In genomic region chr12:58819345-58819744, GRCh38 we compare ENCODE assay signal across 13 cellular contexts.
DNase-seq lines count a peak whose midpoint lies in the region; ATAC-seq, FAIRE-seq and TF ChIP-seq lines count a peak whose summit lies in the region.
"Had no signal": no experiment of that assay in that cellular context is flagged by ENCODE, and none has a peak within 500 bp of the region (broad histone marks: within the 10 kb centered on the region; RNA-seq: fewer than 3 reads in every experiment).

No MANE protein-coding gene starts in this region.

- H4K8ac ChIP-seq in H1 (ENCODE audit: extremely low read depth, insufficient read depth, low read length): no peak overlapping the region

- H3K4me3 Mint-ChIP-seq in neural progenitor cell: no peak overlapping the region

- POLR2A ChIA-PET in H1 (lab: Charles Lee; ENCODE audit: partially characterized antibody): no interaction called here

- H3K56ac ChIP-seq in H1 (replicated peaks; ENCODE audit: insufficient read length, low read depth, low read length): no peak overlapping the region

- TF ChIP-seq EP300 in H1 (IDR thresholded peaks at IDR 0.05; ENCODE audit: borderline replicate concordance in 1 of 2, low read depth in 2 of 2, low read length in 2 of 2): no peak

- H3K4me1 ChIP-seq in H1 (replicated peaks in 1 of 4; ENCODE audit: control insufficient read depth in 3 of 4, insufficient read depth in 4 of 4, low read length in 3 of 4): peaks cover 0 to under 1% (median 0%) of the 10 kb centered on the region in 4 experiments; a peak in 1 of 7 replicates
- no peaks in the 10 kb centered on the region for H3K4me1 ChIP-seq in neural progenitor cell
- no peaks in the 10 kb centered on the region for H3K4me1 ChIP-seq in breast epithelium
- H3K4me1 ChIP-seq: A549, Caco-2, SJCRH30 had no signal

- no peaks in the 10 kb centered on the region for H3K23me2 ChIP-seq in H1 (ENCODE audit: low read depth, low read length)

- CTCF ChIA-PET in H1 (lab: Charles Lee; ENCODE audit: partially characterized antibody): interaction anchor here (0.6 to 3.3 kb wide), 20 partner anchors 9 to 473 kb away, joined by 3 to 14 read pairs (median 3); no protein-coding TSS in a partner anchor

- DNase-seq in H7 (peak; percentile 16), H1 (ENCODE audit: low read depth in 1 of 2, low spot score in 2 of 2) (peak; percentile 39 to 66), iPS-NIHi7 (ENCODE audit: extremely low spot score) (peak; percentile 64), neural progenitor cell (ENCODE audit: low spot score) (no peak), ureter (ENCODE audit: low spot score) (no peak), breast epithelium (ENCODE audit: low spot score in 2 of 2) (no peak)
- DNase-seq in activated T-cell treated with anti-CD3 and anti-CD28 coated beads, Interleukin-2, amount 50 U/mL, for 1 hour: no peak
- DNase-seq: NCI-H510A treated with DMSO at 0.1 percent for 48 hours, SJCRH30 had no signal

- H3K14ac ChIP-seq in H1 (ENCODE audit: insufficient read length): no peak overlapping the region

- intact Hi-C loops in breast epithelium (cut with DNase I; ENCODE audit: low total_unique reads): no loop called here

- no peak overlapping the region for H3K4me2 ChIP-seq in H1 (ENCODE audit: insufficient read depth in 1 of 2, low read depth in 2 of 2, low read length in 2 of 2)
- H3K4me2 ChIP-seq in neural progenitor cell: no peak overlapping the region
- H3K4me2 ChIP-seq: A549 had no signal

- no peak overlapping the region for H4K91ac ChIP-seq in H1 (replicated peaks; ENCODE audit: insufficient read length, low read length)

- H3K9me3 ChIP-seq in H1 (ENCODE audit: insufficient read depth in 2 of 2, low read depth in 1 of 2, low read length in 1 of 2) (no peaks in the 10 kb centered on the region), neural progenitor cell (ENCODE audit: low read depth) (no peaks in the 10 kb centered on the region), breast epithelium (no peaks in the 10 kb centered on the region)
- H3K9me3 ChIP-seq: A549, Caco-2, SJCRH30 had no signal

- no peak overlapping the region for H2BK120ac ChIP-seq in H1 (replicated peaks; ENCODE audit: low read depth, low read length)

- H3K36me3 ChIP-seq in H7 (replicated peaks; ENCODE audit: control insufficient read depth, insufficient read depth, low read length) (no peaks in the 10 kb centered on the region), H1 (ENCODE audit: control insufficient read depth in 2 of 4, insufficient read depth in 4 of 4, low read length in 3 of 4) (no peaks in the 10 kb centered on the region), neural progenitor cell (no peaks in the 10 kb centered on the region), breast epithelium (no peaks in the 10 kb centered on the region)
- H3K36me3 ChIP-seq: SJCRH30 had no signal

- H2BK20ac ChIP-seq in H1 (ENCODE audit: low read length): no peak overlapping the region; the same call in 1 of the 2 replicates

- no peak overlapping the region for H3K18ac ChIP-seq in H1 (ENCODE audit: extremely low read depth, low read length)

- H4K20me1 ChIP-seq in H1 (replicated peaks in 1 of 2; ENCODE audit: control insufficient read depth in 1 of 2, insufficient read depth in 2 of 2, low read length in 2 of 2): no peaks in the 10 kb centered on the region
- no peaks in the 10 kb centered on the region for H4K20me1 ChIP-seq in neural progenitor cell (ENCODE audit: low read depth)

- TF ChIP-seq POLR2A in H1 (IDR thresholded peaks at IDR 0.05; ENCODE audit: control extremely low read depth in 1 of 2, low read depth in 2 of 2, low read length in 2 of 2) (no peak), breast epithelium (IDR thresholded peaks at IDR 0.05) (no peak)

- no peak overlapping the region for H3K4ac ChIP-seq in H1 (replicated peaks; ENCODE audit: insufficient read length, low read depth, low read length)

- H3K27me3 Mint-ChIP-seq in neural progenitor cell (ENCODE audit: insufficient read depth, low read depth): no peaks in the 10 kb centered on the region

- no peak overlapping the region for H3K27ac Mint-ChIP-seq in neural progenitor cell

- H3K4me1 Mint-ChIP-seq in neural progenitor cell: peaks cover 14% of the 10 kb centered on the region

- no peak overlapping the region for H2BK12ac ChIP-seq in H1 (ENCODE audit: low read depth, low read length)

- no peaks in the 10 kb centered on the region for H3K79me1 ChIP-seq in H1 (ENCODE audit: low read depth, low read length)

- 80% methylated on average over 9 of the region's 9 CpGs; no CpG with 5 or more reads in 1 of the 2 experiments for WGBS in H1 (ENCODE audit: extremely low coverage in 1 of 2, insufficient coverage in 1 of 2, insufficient read length in 1 of 2, insufficient replicate concordance in 2 of 2, low coverage in 1 of 2, low lambda C conversion rate in 2 of 2, missing lambda C conversion rate in 1 of 2), 2 experiments

- H3K9ac ChIP-seq in H1 (replicated peaks in 1 of 4; ENCODE audit: extremely low read depth in 1 of 4, low read depth in 3 of 4, low read length in 3 of 4): no peak overlapping the region
- no peak overlapping the region for H3K9ac ChIP-seq in neural progenitor cell

- H4K5ac ChIP-seq in H1 (ENCODE audit: insufficient read length, low read depth, low read length): no peak overlapping the region

- H3K27ac ChIP-seq in H1 (ENCODE audit: low read depth, low read length): no peak overlapping the region
- no peak overlapping the region for H3K27ac ChIP-seq in neural progenitor cell
- peak overlapping the region in 1 of 2 donors; percentile 46 for H3K27ac ChIP-seq in breast epithelium
- H3K27ac ChIP-seq: A549, SJCRH30 had no signal

- ATAC-seq in GM19463 (IDR thresholded peaks at IDR 0.05; ENCODE audit: unreplicated experiment): no peak
- ATAC-seq: A549, K562 had no signal

- H3K36me3 Mint-ChIP-seq in neural progenitor cell: no peaks in the 10 kb centered on the region

- H2BK5ac ChIP-seq in H1 (ENCODE audit: low read depth, low read length): no peak overlapping the region

- no peaks in the 10 kb centered on the region for H3F3A ChIP-seq in neural progenitor cell (ENCODE audit: low read depth)

- H3K4me3 ChIP-seq in H7 (ENCODE audit: insufficient read depth, low read depth, low read length): no peak overlapping the region
- no peak overlapping the region for H3K4me3 ChIP-seq in H1 (ENCODE audit: extremely low read depth in 1 of 4, insufficient read depth in 2 of 4, low read depth in 3 of 4, low read length in 4 of 4)
- H3K4me3 ChIP-seq in neural progenitor cell: no peak overlapping the region
- no peak overlapping the region for H3K4me3 ChIP-seq in breast epithelium
- H3K4me3 ChIP-seq: A549, K562, SJCRH30 had no signal

- FAIRE-seq in H1 (lab: Jason Lieb, UNC): peak; percentile 36
- FAIRE-seq: A549, K562 had no signal

- H2BK15ac ChIP-seq in H1 (ENCODE audit: low read length): no peak overlapping the region

- H3K79me2 ChIP-seq in H1 (ENCODE audit: control insufficient read depth in 1 of 2, insufficient read depth in 2 of 2, low read length in 2 of 2) (no peaks in the 10 kb centered on the region), neural progenitor cell (ENCODE audit: low read depth) (no peaks in the 10 kb centered on the region)

- H3K23ac ChIP-seq in H1 (ENCODE audit: insufficient read length): no peak overlapping the region

- TF ChIP-seq CTCF in H1 (IDR thresholded peaks at IDR 0.05; ENCODE audit: control extremely low read depth in 1 of 3, insufficient read depth in 1 of 3, low read depth in 1 of 3, low read length in 3 of 3) (peak; percentile 60 to 75 (median 74)), neural progenitor cell (IDR thresholded peaks at IDR 0.05) (no peak), breast epithelium (IDR thresholded peaks at IDR 0.05) (no peak)

- H3K27me3 ChIP-seq in H7 (ENCODE audit: control insufficient read depth, insufficient read depth, low read length): no peaks in the 10 kb centered on the region
- no peaks in the 10 kb centered on the region for H3K27me3 ChIP-seq in H1 (replicated peaks in 1 of 4; ENCODE audit: control insufficient read depth in 3 of 4, extremely low read depth in 1 of 4, insufficient read depth in 3 of 4, low read length in 3 of 4)
- no peaks in the 10 kb centered on the region for H3K27me3 ChIP-seq in neural progenitor cell
- H3K27me3 ChIP-seq in breast epithelium: no peaks in the 10 kb centered on the region
- H3K27me3 ChIP-seq: SJCRH30 had no signal

- no peaks in the 10 kb centered on the region for H3K9me3 Mint-ChIP-seq in neural progenitor cell

- no peak overlapping the region for H2AK5ac ChIP-seq in H1 (ENCODE audit: low read depth, low read length)

- peak; percentile 74 to 79 for TF ChIP-seq RAD21 in H1 (IDR thresholded peaks at IDR 0.05 in 1 of 2, conservative IDR thresholded peaks at IDR 0.05 in 1 of 2; ENCODE audit: low read depth in 2 of 2, low read length in 2 of 2)

- H2AFZ ChIP-seq in H1 (ENCODE audit: low read length): peak overlapping the region; percentile 55; the same call in 1 of the 2 replicates
- peak overlapping the region; percentile 30 for H2AFZ ChIP-seq in neural progenitor cell (replicated peaks)

TF ChIP-seq in H1, 55 proteins besides CTCF, POLR2A, EP300 and RAD21:
- TF ChIP-seq TCF12 (IDR thresholded peaks at IDR 0.05; ENCODE audit: low read depth, low read length) (no peak), MAX (IDR thresholded peaks at IDR 0.05) (peak; percentile 37; the same call in 1 of the 2 replicates)
TF ChIP-seq in H1: peak in this region for 1.

Comparison
In these comparisons a context has a peak if more than half of its experiments do, and no peak if none do; other contexts are left out.
1. DNase-seq: peak in H7 (single experiment), H1 (2 of 2) and iPS-NIHi7 (single experiment); none in neural progenitor cell (single experiment), ureter (single experiment), activated T-cell treated with anti-CD3 and anti-CD28 coated beads, Interleukin-2, amount 50 U/mL, for 1 hour (single experiment) and breast epithelium (0 of 2).
2. CTCF ChIP-seq: peak in H1 (3 of 3); none in neural progenitor cell (single experiment) and breast epithelium (0 of 3).